6 cellular contexts compared by ENCODE assay signal in genomic region chr19:35014774-35015173, GRCh38. TPM values are rescaled to one million over a fixed set of nuclear protein-coding genes. Genes with fewer than 3 reads are reported as not detected.
DNase-seq lines count a peak whose midpoint lies in the region; ATAC-seq, FAIRE-seq and TF ChIP-seq lines count a peak whose summit lies in the region.
"Not testable (repeated sequence)": the region's sequence is repeated elsewhere in the genome, so short reads cannot be mapped to it uniquely, and the experiment has no call there.

No MANE protein-coding gene starts in this region.

- H3K4me1 ChIP-seq in HepG2 (ENCODE audit: insufficient read depth, low read length), result not testable (repeated sequence)

- not testable (repeated sequence) for TF ChIP-seq EP300 in HepG2 (IDR thresholded peaks at IDR 0.05; ENCODE audit: low read depth in 2 of 2, low read length in 2 of 2); HepG2 (CRISPR knock-in tag; IDR thresholded peaks at IDR 0.05; ENCODE audit: borderline replicate concordance)

- peak overlapping the region; percentile 91 for H3K27ac Mint-ChIP-seq in CD4-positive, alpha-beta T cell
- H3K27ac Mint-ChIP-seq in T-helper 17 cell, result peak overlapping the region; percentile 98
- peak overlapping the region; percentile 83 for H3K27ac Mint-ChIP-seq in activated CD8-positive, alpha-beta T cell treated with anti-CD3 and anti-CD28 coated beads, Interleukin-2, amount 10 ng/mL, durations not matched to agents 7 days and 5 days
- H3K27ac Mint-ChIP-seq in activated naive CD8-positive, alpha-beta T cell, result peak overlapping the region; percentile 93
- H3K27ac Mint-ChIP-seq in stimulated activated naive B cell treated with anti-CD40 and anti-IgM and Interleukin-4, amounts not matched to agents 10 μg/mL and 1 μg/mL and 100 μg/mL, for 72 hours, result peak overlapping the region; percentile 71

- in situ Hi-C loops in HepG2 (cut with HindIII; ENCODE audit: extremely low pct_ligation_motif_present, low pct_unique_long_range_greater_than_20kb), result loop anchor here (5.0 kb wide), 1 partner anchor 42 kb away; no protein-coding TSS in a partner anchor

- not testable (repeated sequence) for TF ChIP-seq POLR2A in HepG2 (IDR thresholded peaks at IDR 0.05; ENCODE audit: insufficient read depth in 1 of 2, low read depth in 2 of 2, low read length in 2 of 2)

- CTCF ChIA-PET in CD4-positive, alpha-beta T cell (lab: Charles Lee), result interaction anchor here (1.2 to 3.3 kb wide), 3 partner anchors 13 to 176 kb away, joined by 4 to 50 read pairs (median 31); no protein-coding TSS in a partner anchor
- CTCF ChIA-PET in activated CD8-positive, alpha-beta T cell treated with anti-CD3 and anti-CD28 coated beads, Interleukin-2, amount 10 ng/mL, durations not matched to agents 7 days and 5 days (lab: Charles Lee), result interaction anchor here (0.8 to 10.9 kb wide), 12 partner anchors 8 to 375 kb away, joined by 3 to 126 read pairs (median 5); partner anchors contain the start of genes GRAMD1A and ZNF181
- CTCF ChIA-PET in HepG2 (lab: Yijun Ruan, JAX; ENCODE audit: low intra/inter-chr PET ratio, low total read pairs), result interaction anchor here (3.4 kb wide), 1 partner anchor 42 kb away, joined by 99 read pairs; no protein-coding TSS in a partner anchor

- TF ChIP-seq CTCF in CD4-positive, alpha-beta T cell (IDR thresholded peaks at IDR 0.05); HepG2 (CRISPR knock-in tag; IDR thresholded peaks at IDR 0.05): not testable (repeated sequence)

- not testable (repeated sequence) for H3K4me3 ChIP-seq in HepG2 (replicated peaks in 1 of 3; ENCODE audit: insufficient read depth in 1 of 3, low read depth in 2 of 3, low read length in 3 of 3)

- not testable (repeated sequence) for DNase-seq in CD4-positive, alpha-beta T cell; T-helper 17 cell; activated CD8-positive, alpha-beta T cell treated with anti-CD3 and anti-CD28 coated beads, Interleukin-2, amount 10 ng/mL, durations not matched to agents 7 days and 5 days; HepG2 (ENCODE audit: low spot score); stimulated activated naive B cell treated with anti-CD40 and anti-IgM and Interleukin-4, amounts not matched to agents 10 μg/mL and 1 μg/mL and 100 μg/mL, for 72 hours

- H3K9me3 Mint-ChIP-seq in CD4-positive, alpha-beta T cell; activated CD8-positive, alpha-beta T cell treated with anti-CD3 and anti-CD28 coated beads, Interleukin-2, amount 10 ng/mL, durations not matched to agents 7 days and 5 days (ENCODE audit: insufficient read depth); activated naive CD8-positive, alpha-beta T cell (ENCODE audit: low read depth); stimulated activated naive B cell treated with anti-CD40 and anti-IgM and Interleukin-4, amounts not matched to agents 10 μg/mL and 1 μg/mL and 100 μg/mL, for 72 hours: not testable (repeated sequence)

- H3K27ac ChIP-seq in CD4-positive, alpha-beta T cell (ENCODE audit: low read depth, low read length), result peak overlapping the region; percentile 87
- H3K27ac ChIP-seq in HepG2 (ENCODE audit: extremely low read length, insufficient read depth, low read length), result not testable (repeated sequence)

- intact Hi-C loops in CD4-positive, alpha-beta T cell (cut with DNase I, micrococcal nuclease), result loop anchor here (1.0 to 5.0 kb wide), 4 partner anchors 17 to 282 kb away; partner anchors contain the start of gene ZNF181 (in 1 of the 2)
- intact Hi-C loops in HepG2 (cut with micrococcal nuclease; ENCODE audit: unreplicated experiment), result not testable (repeated sequence)

- peaks cover 34 to 72% of the 10 kb centered on the region in 2 experiments for H3K36me3 ChIP-seq in HepG2 (replicated peaks in 1 of 2; ENCODE audit: control insufficient read depth in 1 of 2, insufficient read depth in 2 of 2, low read length in 2 of 2)

- not testable (repeated sequence) for FAIRE-seq in HepG2 (lab: Jason Lieb, UNC)

- BruUV-seq in HepG2 (replicated peaks; lab: Mats Ljungman, UMichigan), result not testable (repeated sequence)

- H2AFZ ChIP-seq in HepG2 (ENCODE audit: low read length), result not testable (repeated sequence)

- ATAC-seq in CD4-positive, alpha-beta T cell (ENCODE audit: poor library complexity); T-helper 17 cell; activated CD8-positive, alpha-beta T cell treated with anti-CD3 and anti-CD28 coated beads, Interleukin-2, amount 10 ng/mL, durations not matched to agents 7 days and 5 days; HepG2; stimulated activated naive B cell treated with anti-CD40 and anti-IgM and Interleukin-4, amounts not matched to agents 10 μg/mL and 1 μg/mL and 100 μg/mL, for 72 hours (replicated peaks): not testable (repeated sequence)

- not testable (repeated sequence) for H3K79me2 ChIP-seq in HepG2 (ENCODE audit: insufficient read depth, low read length)

- not testable (repeated sequence) for H3K4me2 ChIP-seq in HepG2 (ENCODE audit: low read depth, low read length)

- H3K4me1 Mint-ChIP-seq in CD4-positive, alpha-beta T cell (ENCODE audit: low read depth), result peaks cover 73% of the 10 kb centered on the region
- peaks cover 46% of the 10 kb centered on the region for H3K4me1 Mint-ChIP-seq in T-helper 17 cell
- H3K4me1 Mint-ChIP-seq in activated CD8-positive, alpha-beta T cell treated with anti-CD3 and anti-CD28 coated beads, Interleukin-2, amount 10 ng/mL, durations not matched to agents 7 days and 5 days (ENCODE audit: low read depth), result peaks cover 62% of the 10 kb centered on the region
- peaks cover 62% of the 10 kb centered on the region for H3K4me1 Mint-ChIP-seq in activated naive CD8-positive, alpha-beta T cell (ENCODE audit: low read depth)
- H3K4me1 Mint-ChIP-seq in stimulated activated naive B cell treated with anti-CD40 and anti-IgM and Interleukin-4, amounts not matched to agents 10 μg/mL and 1 μg/mL and 100 μg/mL, for 72 hours, result peaks cover 43 to 56% of the 10 kb centered on the region in 2 donors

- not testable (repeated sequence) for H3K9ac ChIP-seq in HepG2 (ENCODE audit: insufficient read depth, low read depth, low read length)

- not testable (repeated sequence) for TF ChIP-seq RAD21 in HepG2 (CRISPR knock-in tag; IDR thresholded peaks at IDR 0.05)

- peak overlapping the region; percentile 77 for H3K4me3 Mint-ChIP-seq in CD4-positive, alpha-beta T cell
- peak overlapping the region; percentile 95 for H3K4me3 Mint-ChIP-seq in T-helper 17 cell
- peak overlapping the region; percentile 46 for H3K4me3 Mint-ChIP-seq in activated CD8-positive, alpha-beta T cell treated with anti-CD3 and anti-CD28 coated beads, Interleukin-2, amount 10 ng/mL, durations not matched to agents 7 days and 5 days
- peak overlapping the region; percentile 85 for H3K4me3 Mint-ChIP-seq in activated naive CD8-positive, alpha-beta T cell
- H3K4me3 Mint-ChIP-seq in stimulated activated naive B cell treated with anti-CD40 and anti-IgM and Interleukin-4, amounts not matched to agents 10 μg/mL and 1 μg/mL and 100 μg/mL, for 72 hours, result not testable (repeated sequence)

- H4K20me1 ChIP-seq in HepG2 (ENCODE audit: insufficient read depth, low read length), result peaks cover 13% of the 10 kb centered on the region; the same call in 1 of the 2 replicates

- H3K27me3 ChIP-seq in CD4-positive, alpha-beta T cell (ENCODE audit: control insufficient read depth, insufficient read depth, low read length); HepG2 (ENCODE audit: control insufficient read depth in 1 of 2, insufficient read depth in 2 of 2, low read length in 2 of 2): not testable (repeated sequence)

- 94% methylated on average over 4 of the region's 4 CpGs for WGBS in HepG2 (ENCODE audit: low lambda C conversion rate)

- H3K27me3 Mint-ChIP-seq in CD4-positive, alpha-beta T cell; T-helper 17 cell; activated CD8-positive, alpha-beta T cell treated with anti-CD3 and anti-CD28 coated beads, Interleukin-2, amount 10 ng/mL, durations not matched to agents 7 days and 5 days (ENCODE audit: low read depth); activated naive CD8-positive, alpha-beta T cell; stimulated activated naive B cell treated with anti-CD40 and anti-IgM and Interleukin-4, amounts not matched to agents 10 μg/mL and 1 μg/mL and 100 μg/mL, for 72 hours: not testable (repeated sequence)

- POLR2A ChIA-PET in CD4-positive, alpha-beta T cell (lab: Charles Lee), result interaction anchor here (0.6 to 11.9 kb wide), 30 partner anchors 8 to 337 kb away, joined by 3 to 205 read pairs (median 4); partner anchors contain the start of genes GRAMD1A, SCN1B, USF2 and ZNF181
- POLR2A ChIA-PET in activated CD8-positive, alpha-beta T cell treated with anti-CD3 and anti-CD28 coated beads, Interleukin-2, amount 10 ng/mL, durations not matched to agents 7 days and 5 days (lab: Charles Lee), result interaction anchor here (1.0 to 2.3 kb wide), 7 partner anchors 13 to 42 kb away, joined by 3 to 12 read pairs (median 5); no protein-coding TSS in a partner anchor
- POLR2A ChIA-PET in HepG2 (lab: Yijun Ruan, JAX), result not testable (repeated sequence)

- not testable (repeated sequence) for H3K9me3 ChIP-seq in CD4-positive, alpha-beta T cell (ENCODE audit: control insufficient read depth, low read length); T-helper 17 cell (ENCODE audit: control insufficient read depth, low read length, poor library complexity, severe bottlenecking); HepG2 (ENCODE audit: low read length)

- peaks cover 83% of the 10 kb centered on the region for H3K36me3 Mint-ChIP-seq in CD4-positive, alpha-beta T cell (ENCODE audit: low read depth)
- peaks cover 10% of the 10 kb centered on the region for H3K36me3 Mint-ChIP-seq in T-helper 17 cell (ENCODE audit: low read depth)
- peaks cover 77% of the 10 kb centered on the region for H3K36me3 Mint-ChIP-seq in activated CD8-positive, alpha-beta T cell treated with anti-CD3 and anti-CD28 coated beads, Interleukin-2, amount 10 ng/mL, durations not matched to agents 7 days and 5 days (ENCODE audit: low read depth)
- peaks cover 19% of the 10 kb centered on the region for H3K36me3 Mint-ChIP-seq in activated naive CD8-positive, alpha-beta T cell
- H3K36me3 Mint-ChIP-seq in stimulated activated naive B cell treated with anti-CD40 and anti-IgM and Interleukin-4, amounts not matched to agents 10 μg/mL and 1 μg/mL and 100 μg/mL, for 72 hours, result peaks cover 61 to 77% of the 10 kb centered on the region in 2 donors

RNA-seq across cellular contexts. Expression of gene GRAMD1A, which starts 14.7 kb away (rescaled TPM):
- 100 to 1,000 TPM; 221 to 229 TPM for total RNA-seq in CD4-positive, alpha-beta T cell
- 100 to 1,000 TPM; 153 to 162 TPM for total RNA-seq in T-helper 17 cell
- 10 to 100 TPM; 76.2 to 81.8 TPM for total RNA-seq in activated CD8-positive, alpha-beta T cell treated with anti-CD3 and anti-CD28 coated beads, Interleukin-2, amount 10 ng/mL, durations not matched to agents 7 days and 5 days
- 8.0 and 14.7 TPM in 2 replicates for total RNA-seq in HepG2 (2016; rRNA removed; fragmentation: Illumina TruSeq; extraction: Trizol)
- 23.3 and 25.4 TPM in 2 replicates for total RNA-seq in HepG2 (2016; cell fraction: cytosol; rRNA removed; fragmentation: Illumina TruSeq; extraction: Trizol; ENCODE audit: low read depth)
- 7.2 and 15.9 TPM in 2 replicates for total RNA-seq in HepG2 (2016; cell fraction: insoluble cytoplasmic fraction; rRNA removed; fragmentation: Illumina TruSeq; extraction: Trizol)
- 26.9 and 28.0 TPM in 2 replicates for total RNA-seq in HepG2 (2016; cell fraction: membrane; rRNA removed; fragmentation: Illumina TruSeq; extraction: Trizol)
- 17.9 and 19.7 TPM in 2 replicates for total RNA-seq in HepG2 (2016; cell fraction: nucleus; rRNA removed; fragmentation: Illumina TruSeq; extraction: Trizol)
- 171 and 181 TPM in 2 replicates for polyA plus RNA-seq in HepG2 (2011; rRNA removed)
- polyA plus RNA-seq in HepG2 (2011; cell fraction: cytosol; rRNA removed), result 68.5 and 120 TPM in 2 replicates
- 669 and 1,022 TPM in 2 replicates for polyA plus RNA-seq in HepG2 (2011; cell fraction: nucleus; rRNA removed)
- polyA plus RNA-seq in HepG2 (2012), result 68.6 and 85.6 TPM in 2 replicates
- polyA plus RNA-seq in HepG2 (2016; cell fraction: cytosol; fragmentation: Illumina TruSeq; extraction: Trizol; ENCODE audit: low read depth), result 47.6 and 52.1 TPM in 2 replicates
- 11.6 and 19.2 TPM in 2 replicates for polyA plus RNA-seq in HepG2 (2016; cell fraction: insoluble cytoplasmic fraction; fragmentation: Illumina TruSeq; extraction: Trizol; ENCODE audit: low read depth)
- polyA plus RNA-seq in HepG2 (2016; cell fraction: membrane; fragmentation: Illumina TruSeq; extraction: Trizol; ENCODE audit: low read depth), result 43.5 and 50.9 TPM in 2 replicates
- polyA plus RNA-seq in HepG2 (2016; cell fraction: nucleus; fragmentation: Illumina TruSeq; extraction: Trizol; ENCODE audit: insufficient read depth, low read depth), result 55.7 and 69.0 TPM in 2 replicates
- 32.3 and 120 TPM in 2 replicates for polyA minus RNA-seq in HepG2 (2011; rRNA and poly(A)+ RNA removed; ENCODE audit: low replicate concordance)
- 59.4 and 66.8 TPM in 2 replicates for polyA minus RNA-seq in HepG2 (2011; cell fraction: cytosol; rRNA and poly(A)+ RNA removed)
- 94.2 and 105 TPM in 2 replicates for polyA minus RNA-seq in HepG2 (2011; cell fraction: nucleus; rRNA and poly(A)+ RNA removed)

RNA-seq across cellular contexts. Expression of gene SCN1B, which starts 15.5 kb away (rescaled TPM):
- 1 to 10 TPM; 1.4 to 2.3 TPM for total RNA-seq in CD4-positive, alpha-beta T cell
- total RNA-seq in T-helper 17 cell (1 to 10 TPM; 1.9 to 6.2 TPM), HepG2 (2016; rRNA removed; fragmentation: Illumina TruSeq; extraction: Trizol) (1.5 and 2.7 TPM in 2 replicates)
- total RNA-seq in activated CD8-positive, alpha-beta T cell treated with anti-CD3 and anti-CD28 coated beads, Interleukin-2, amount 10 ng/mL, durations not matched to agents 7 days and 5 days, result under 1 TPM; 0.37 to 0.57 TPM
- 4.5 and 6.0 TPM in 2 replicates for total RNA-seq in HepG2 (2016; cell fraction: cytosol; rRNA removed; fragmentation: Illumina TruSeq; extraction: Trizol; ENCODE audit: low read depth)
- 1.1 and 2.5 TPM in 2 replicates for total RNA-seq in HepG2 (2016; cell fraction: insoluble cytoplasmic fraction; rRNA removed; fragmentation: Illumina TruSeq; extraction: Trizol)
- 6.4 and 8.1 TPM in 2 replicates for total RNA-seq in HepG2 (2016; cell fraction: membrane; rRNA removed; fragmentation: Illumina TruSeq; extraction: Trizol)
- 1.5 and 2.0 TPM in 2 replicates for total RNA-seq in HepG2 (2016; cell fraction: nucleus; rRNA removed; fragmentation: Illumina TruSeq; extraction: Trizol)
- 20.1 and 24.5 TPM in 2 replicates for polyA plus RNA-seq in HepG2 (2011; rRNA removed)
- polyA plus RNA-seq in HepG2 (2011; cell fraction: cytosol; rRNA removed), result 14.0 and 14.1 TPM in 2 replicates
- 42.7 and 48.8 TPM in 2 replicates for polyA plus RNA-seq in HepG2 (2011; cell fraction: nucleus; rRNA removed)
- polyA plus RNA-seq in HepG2 (2012), result 5.5 and 5.6 TPM in 2 replicates
- 8.2 and 8.5 TPM in 2 replicates for polyA plus RNA-seq in HepG2 (2016; cell fraction: cytosol; fragmentation: Illumina TruSeq; extraction: Trizol; ENCODE audit: low read depth)
- 1.9 and 2.0 TPM in 2 replicates for polyA plus RNA-seq in HepG2 (2016; cell fraction: insoluble cytoplasmic fraction; fragmentation: Illumina TruSeq; extraction: Trizol; ENCODE audit: low read depth)
- polyA plus RNA-seq in HepG2 (2016; cell fraction: membrane; fragmentation: Illumina TruSeq; extraction: Trizol; ENCODE audit: low read depth), result 8.0 and 8.2 TPM in 2 replicates
- 6.6 and 6.8 TPM in 2 replicates for polyA plus RNA-seq in HepG2 (2016; cell fraction: nucleus; fragmentation: Illumina TruSeq; extraction: Trizol; ENCODE audit: insufficient read depth, low read depth)
- 0.89 and 10.7 TPM in 2 replicates for polyA minus RNA-seq in HepG2 (2011; rRNA and poly(A)+ RNA removed; ENCODE audit: low replicate concordance)
- polyA minus RNA-seq in HepG2 (2011; cell fraction: cytosol; rRNA and poly(A)+ RNA removed), result 4.2 TPM in 2 replicates
- 10.8 and 11.2 TPM in 2 replicates for polyA minus RNA-seq in HepG2 (2011; cell fraction: nucleus; rRNA and poly(A)+ RNA removed)

RNA-seq across cellular contexts. Expression of gene HPN, which starts 26.7 kb away (rescaled TPM):
- total RNA-seq in CD4-positive, alpha-beta T cell, result not detected
- total RNA-seq in T-helper 17 cell (under 1 TPM in 1 of 2 donors, not detected in 1; 0.89 TPM), HepG2 (2016; rRNA removed; fragmentation: Illumina TruSeq; extraction: Trizol) (23.9 and 46.7 TPM in 2 replicates)
- not detected for total RNA-seq in activated CD8-positive, alpha-beta T cell treated with anti-CD3 and anti-CD28 coated beads, Interleukin-2, amount 10 ng/mL, durations not matched to agents 7 days and 5 days
- total RNA-seq in HepG2 (2016; cell fraction: cytosol; rRNA removed; fragmentation: Illumina TruSeq; extraction: Trizol; ENCODE audit: low read depth), result 42.7 and 50.6 TPM in 2 replicates
- 21.2 and 50.0 TPM in 2 replicates for total RNA-seq in HepG2 (2016; cell fraction: insoluble cytoplasmic fraction; rRNA removed; fragmentation: Illumina TruSeq; extraction: Trizol)
- total RNA-seq in HepG2 (2016; cell fraction: membrane; rRNA removed; fragmentation: Illumina TruSeq; extraction: Trizol), result 54.3 and 66.8 TPM in 2 replicates
- 45.3 and 57.3 TPM in 2 replicates for total RNA-seq in HepG2 (2016; cell fraction: nucleus; rRNA removed; fragmentation: Illumina TruSeq; extraction: Trizol)
- 261 and 364 TPM in 2 replicates for polyA plus RNA-seq in HepG2 (2011; rRNA removed)
- 287 and 379 TPM in 2 replicates for polyA plus RNA-seq in HepG2 (2011; cell fraction: cytosol; rRNA removed)
- 902 and 1,132 TPM in 2 replicates for polyA plus RNA-seq in HepG2 (2011; cell fraction: nucleus; rRNA removed)
- 157 and 225 TPM in 2 replicates for polyA plus RNA-seq in HepG2 (2012)
- polyA plus RNA-seq in HepG2 (2016; cell fraction: cytosol; fragmentation: Illumina TruSeq; extraction: Trizol; ENCODE audit: low read depth), result 63.0 and 76.1 TPM in 2 replicates
- 32.2 and 40.3 TPM in 2 replicates for polyA plus RNA-seq in HepG2 (2016; cell fraction: insoluble cytoplasmic fraction; fragmentation: Illumina TruSeq; extraction: Trizol; ENCODE audit: low read depth)
- 76.4 and 86.0 TPM in 2 replicates for polyA plus RNA-seq in HepG2 (2016; cell fraction: membrane; fragmentation: Illumina TruSeq; extraction: Trizol; ENCODE audit: low read depth)
- polyA plus RNA-seq in HepG2 (2016; cell fraction: nucleus; fragmentation: Illumina TruSeq; extraction: Trizol; ENCODE audit: insufficient read depth, low read depth), result 121 and 129 TPM in 2 replicates
- polyA minus RNA-seq in HepG2 (2011; rRNA and poly(A)+ RNA removed; ENCODE audit: low replicate concordance), result 189 TPM in 1 of 2 replicates, not detected in the other
- 86.7 and 119 TPM in 2 replicates for polyA minus RNA-seq in HepG2 (2011; cell fraction: cytosol; rRNA and poly(A)+ RNA removed)
- polyA minus RNA-seq in HepG2 (2011; cell fraction: nucleus; rRNA and poly(A)+ RNA removed), result 78.7 and 86.0 TPM in 2 replicates

RNA-seq across cellular contexts. Expression of gene ZNF792, which starts 50.7 kb away (rescaled TPM):
- 1 to 10 TPM; 6.8 to 8.9 TPM for total RNA-seq in CD4-positive, alpha-beta T cell
- total RNA-seq in T-helper 17 cell (10 to 100 TPM; 15.1 to 15.5 TPM), HepG2 (2016; rRNA removed; fragmentation: Illumina TruSeq; extraction: Trizol) (5.5 and 6.3 TPM in 2 replicates)
- 10 to 100 TPM; 13.7 to 14.2 TPM for total RNA-seq in activated CD8-positive, alpha-beta T cell treated with anti-CD3 and anti-CD28 coated beads, Interleukin-2, amount 10 ng/mL, durations not matched to agents 7 days and 5 days
- total RNA-seq in HepG2 (2016; cell fraction: cytosol; rRNA removed; fragmentation: Illumina TruSeq; extraction: Trizol; ENCODE audit: low read depth), result 0.61 and 0.88 TPM in 2 replicates
- total RNA-seq in HepG2 (2016; cell fraction: insoluble cytoplasmic fraction; rRNA removed; fragmentation: Illumina TruSeq; extraction: Trizol), result 4.8 and 6.5 TPM in 2 replicates
- total RNA-seq in HepG2 (2016; cell fraction: membrane; rRNA removed; fragmentation: Illumina TruSeq; extraction: Trizol), result 3.4 TPM in 2 replicates
- 4.8 and 6.0 TPM in 2 replicates for total RNA-seq in HepG2 (2016; cell fraction: nucleus; rRNA removed; fragmentation: Illumina TruSeq; extraction: Trizol)
- polyA plus RNA-seq in HepG2 (2011; rRNA removed), result 9.1 and 11.5 TPM in 2 replicates
- 6.9 and 7.9 TPM in 2 replicates for polyA plus RNA-seq in HepG2 (2011; cell fraction: cytosol; rRNA removed)
- polyA plus RNA-seq in HepG2 (2011; cell fraction: nucleus; rRNA removed), result 8.8 and 9.8 TPM in 2 replicates
- 4.4 and 4.5 TPM in 2 replicates for polyA plus RNA-seq in HepG2 (2012)
- 0.40 and 0.45 TPM in 2 replicates for polyA plus RNA-seq in HepG2 (2016; cell fraction: cytosol; fragmentation: Illumina TruSeq; extraction: Trizol; ENCODE audit: low read depth)
- 2.9 and 3.3 TPM in 2 replicates for polyA plus RNA-seq in HepG2 (2016; cell fraction: insoluble cytoplasmic fraction; fragmentation: Illumina TruSeq; extraction: Trizol; ENCODE audit: low read depth)
- 1.0 and 1.2 TPM in 2 replicates for polyA plus RNA-seq in HepG2 (2016; cell fraction: membrane; fragmentation: Illumina TruSeq; extraction: Trizol; ENCODE audit: low read depth)
- 3.7 and 4.6 TPM in 2 replicates for polyA plus RNA-seq in HepG2 (2016; cell fraction: nucleus; fragmentation: Illumina TruSeq; extraction: Trizol; ENCODE audit: insufficient read depth, low read depth)
- polyA minus RNA-seq in HepG2 (2011; rRNA and poly(A)+ RNA removed; ENCODE audit: low replicate concordance), result 5.1 and 35.3 TPM in 2 replicates
- 17.0 and 18.6 TPM in 2 replicates for polyA minus RNA-seq in HepG2 (2011; cell fraction: cytosol; rRNA and poly(A)+ RNA removed)
- 31.9 and 39.7 TPM in 2 replicates for polyA minus RNA-seq in HepG2 (2011; cell fraction: nucleus; rRNA and poly(A)+ RNA removed)

Comparison
In these comparisons a context has a peak if more than half of its experiments do, and no peak if none do; other contexts are left out.
1. RNA of gene HPN, which starts 26.7 kb away (total RNA-seq): 21.2 to 66.8 TPM in HepG2; 0.89 TPM in T-helper 17 cell, not detected in CD4-positive, alpha-beta T cell and not detected in activated CD8-positive, alpha-beta T cell treated with anti-CD3 and anti-CD28 coated beads, Interleukin-2, amount 10 ng/mL, durations not matched to agents 7 days and 5 days; every median in the first group is over 10 times any median in the second.
2. Peak in every context shown above with its lines, with median percentiles within 50 percentile points of each other: H3K27ac Mint-ChIP-seq.